Comparison of ENCODE assay signal across 14 cellular contexts in genomic region chr12:49784756-49785409, GRCh38. TPM values are rescaled to one million over a fixed set of nuclear protein-coding genes. Genes with fewer than 3 reads are reported as not detected.
DNase-seq lines count a peak whose midpoint lies in the region; ATAC-seq, FAIRE-seq and TF ChIP-seq lines count a peak whose summit lies in the region.
"Had no signal": no experiment of that assay in that cellular context is flagged by ENCODE, and none has a peak within 500 bp of the region (broad histone marks: within the 10 kb centered on the region; RNA-seq: fewer than 3 reads in every experiment).

No MANE protein-coding gene starts in this region.

- H3K9ac ChIP-seq in HCT116 (ENCODE audit: low read length): no peak overlapping the region

- POLR2A ChIA-PET in HCT116 (lab: Charles Lee): no interaction called here

- TF ChIP-seq CTCF in HCT116 (IDR thresholded peaks at IDR 0.05 in 2 of 3, conservative IDR thresholded peaks at IDR 0.05 in 1 of 3; ENCODE audit: borderline replicate concordance in 1 of 3, insufficient read depth in 1 of 3, low read depth in 2 of 3, low read length in 2 of 3) (no peak), astrocyte of the spinal cord (IDR thresholded peaks at IDR 0.05; ENCODE audit: low read depth, low read length) (no peak), ovary (IDR thresholded peaks at IDR 0.05) (no peak)

- H3K27me3 ChIP-seq in HCT116 (ENCODE audit: insufficient read depth, low read length): peaks cover 4% of the 10 kb centered on the region; the same call in 1 of the 2 replicates
- no peaks in the 10 kb centered on the region for H3K27me3 ChIP-seq in ovary
- H3K27me3 ChIP-seq: heart left ventricle, upper lobe of left lung had no signal

- intact Hi-C loops in HCT116 (cut with micrococcal nuclease): no loop called here
- intact Hi-C loops in ovary (cut with DNase I): no loop called here

- H3K36me3 ChIP-seq in HCT116 (ENCODE audit: control insufficient read depth in 1 of 2, insufficient read depth in 2 of 2, low read length in 2 of 2) (no peaks in the 10 kb centered on the region), ovary (no peaks in the 10 kb centered on the region)
- H3K36me3 ChIP-seq: upper lobe of left lung had no signal

- TF ChIP-seq POLR2A in HCT116 (IDR thresholded peaks at IDR 0.05; ENCODE audit: borderline replicate concordance, extremely low read depth, insufficient read depth, insufficient read length) (no peak), ovary (IDR thresholded peaks at IDR 0.05) (no peak)

- H3K79me2 ChIP-seq in HCT116 (ENCODE audit: insufficient read depth, low read length): no peaks in the 10 kb centered on the region

- H3K4me2 ChIP-seq in HCT116 (ENCODE audit: low read length): peak overlapping the region; percentile 17; the same call in 1 of the 2 replicates

- H3K4me1 ChIP-seq in HCT116 (ENCODE audit: control insufficient read depth in 1 of 2, insufficient read depth in 2 of 2, low read length in 2 of 2) (peaks cover 0 to 9% of the 10 kb centered on the region in 2 experiments; a peak in 2 of 4 replicates), ovary (ENCODE audit: insufficient read depth) (peaks cover 5% of the 10 kb centered on the region)

- RAD21 ChIA-PET in HCT116 (lab: Charles Lee; ENCODE audit: low non-redundant PET in 1 of 2, low total read pairs in 2 of 2, uncharacterized antibody in 2 of 2, unreplicated experiment in 2 of 2): interaction anchor here in 1 of 2 experiments (0.6 kb wide), 1 partner anchor 44 kb away, joined by 3 read pairs; the partner anchor contains the start of gene NCKAP5L

- H3K9me3 ChIP-seq in HCT116 (ENCODE audit: control insufficient read depth in 1 of 2, insufficient read depth in 1 of 2, low read depth in 1 of 2, low read length in 2 of 2) (no peaks in the 10 kb centered on the region), ovary (no peaks in the 10 kb centered on the region)
- H3K9me3 ChIP-seq: upper lobe of left lung had no signal

- DNase-seq in A172 (ENCODE audit: low spot score): peak; percentile 37
- no peak for DNase-seq in HCT116 (ENCODE audit: low read depth, low spot score)
- DNase-seq in astrocyte of the spinal cord (ENCODE audit: low read depth, low spot score): peak; percentile 43
- peak; percentile 59 for DNase-seq in iris pigment epithelial cell (ENCODE audit: low read depth)
- no peak for DNase-seq in ovary
- DNase-seq in urothelium cell line (ENCODE audit: low spot score): no peak
- DNase-seq: activated CD4-positive, alpha-beta T cell treated with anti-CD3 and anti-CD28 coated beads, Interleukin-2, amount 50 U/mL, for 48 hours; heart left ventricle; NCI-H2029; NCI-H524 treated with DMSO at 0.1 percent for 48 hours; upper lobe of left lung had no signal

- TF ChIP-seq EP300 in ovary (IDR thresholded peaks at IDR 0.05): no peak

- no peaks in the 10 kb centered on the region for H4K20me1 ChIP-seq in HCT116 (ENCODE audit: insufficient read depth)

- no TSS peak for BruUV-seq in HCT116 (replicated peaks; lab: Mats Ljungman, UMichigan)

- in situ Hi-C loops in astrocyte of the spinal cord (cut with HindIII; ENCODE audit: low sequenced_read_pairs): no loop called here

- FAIRE-seq in urothelium cell line (lab: Jason Lieb, UNC): no peak
- FAIRE-seq: GM19239 had no signal

- no peak overlapping the region for H3K27ac ChIP-seq in HCT116 (ENCODE audit: low read depth, low read length)
- H3K27ac ChIP-seq in ovary: no peak overlapping the region
- H3K27ac ChIP-seq: upper lobe of left lung had no signal

- CTCF ChIA-PET in HCT116 (lab: Charles Lee): interaction anchor here (0.7 kb wide), 1 partner anchor 526 kb away, joined by 4 read pairs; no protein-coding TSS in a partner anchor

- H3K4me3 ChIP-seq in HCT116 (replicated peaks in 1 of 2; ENCODE audit: low read depth in 1 of 2, low read length in 2 of 2) (no peak overlapping the region), astrocyte of the spinal cord (ENCODE audit: low read depth, low read length) (no peak overlapping the region), ovary (no peak overlapping the region)
- H3K4me3 ChIP-seq: heart left ventricle, upper lobe of left lung had no signal

- 0 out of 2 replicates have a peak, but pooled peaks have one; percentile 25 for ATAC-seq in HCT116
- no peak for ATAC-seq in GM18519 (IDR thresholded peaks at IDR 0.05; ENCODE audit: low FRiP score, unreplicated experiment)
- ATAC-seq in GM18517 (IDR thresholded peaks at IDR 0.05; ENCODE audit: unreplicated experiment): no peak

- 72 to 88% (median 79%) methylated on average over 4 of the region's 4 CpGs for WGBS in ovary, 3 donors

- H3K9me2 ChIP-seq in HCT116 (ENCODE audit: insufficient read depth): no peaks in the 10 kb centered on the region

- H2AFZ ChIP-seq in HCT116 (ENCODE audit: low read depth, low read length, poor library complexity, severe bottlenecking): no peak overlapping the region

- TF ChIP-seq RAD21 in HCT116 (IDR thresholded peaks at IDR 0.05; ENCODE audit: low read depth): no peak

TF ChIP-seq in HCT116, 20 proteins besides CTCF, POLR2A, EP300 and RAD21:
- TF ChIP-seq SP1 (IDR thresholded peaks at IDR 0.05; ENCODE audit: low read depth) (no peak), ZNF274 (IDR thresholded peaks at IDR 0.05; ENCODE audit: low read depth, low read length) (no peak), EZH2 (IDR thresholded peaks at IDR 0.05) (no peak), CBX3 (IDR thresholded peaks at IDR 0.05; ENCODE audit: low read depth) (no peak), POLR2AphosphoS5 (IDR thresholded peaks at IDR 0.05; ENCODE audit: low read depth, low read length) (no peak), SRF (IDR thresholded peaks at IDR 0.05; ENCODE audit: low read depth) (no peak), FOSL1 (IDR thresholded peaks at IDR 0.05; ENCODE audit: low read depth) (no peak), EGR1 (IDR thresholded peaks at IDR 0.05; ENCODE audit: low read depth) (no peak), YY1 (IDR thresholded peaks at IDR 0.05; ENCODE audit: extremely low read depth, insufficient replicate concordance, low read depth, low read length) (no peak), REST (IDR thresholded peaks at IDR 0.05; ENCODE audit: low read depth) (no peak)

RNA-seq across cellular contexts. Expression of gene NCKAP5L, which starts 43.3 kb away (rescaled TPM):
- 12.1 and 12.6 TPM in 2 replicates for total RNA-seq in A172 (2014; rRNA removed; shearing (Covaris generic))
- total RNA-seq in HCT116 (2021; ENCODE audit: unreplicated experiment) (12.1 TPM), ovary (10 to 100 TPM; 12.0 to 27.3 (median 22.8) TPM)
- 5.1 and 6.6 TPM in 2 replicates for polyA plus RNA-seq in HCT116 (2012)
- polyA plus RNA-seq in ovary: 10 to 100 TPM in 1 of 2 donors, 1 to 10 TPM in 1; 2.5 to 13.8 TPM

RNA-seq across cellular contexts. Expression of gene TMBIM6, which starts 43.5 kb away (rescaled TPM):
- total RNA-seq in A172 (2014; rRNA removed; shearing (Covaris generic)): 242 and 305 TPM in 2 replicates
- total RNA-seq in HCT116 (2021; ENCODE audit: unreplicated experiment) (510 TPM), ovary (100 to 1,000 TPM; 203 to 430 (median 335) TPM)
- 410 and 465 TPM in 2 replicates for polyA plus RNA-seq in HCT116 (2012)
- polyA plus RNA-seq in ovary: 100 to 1,000 TPM; 254 to 677 TPM

RNA-seq across cellular contexts. Expression of gene BCDIN3D, which starts 58.0 kb away (rescaled TPM):
- total RNA-seq in A172 (2014; rRNA removed; shearing (Covaris generic)): 1.5 and 2.1 TPM in 2 replicates
- total RNA-seq in HCT116 (2021; ENCODE audit: unreplicated experiment) (5.7 TPM), ovary (1 to 10 TPM; 2.8 to 5.9 (median 4.7) TPM)
- 2.0 and 3.4 TPM in 2 replicates for polyA plus RNA-seq in HCT116 (2012)
- polyA plus RNA-seq in ovary: 1 to 10 TPM; 3.5 to 4.3 TPM

Comparison
In these comparisons a context has a peak if more than half of its experiments do, and no peak if none do; other contexts are left out.
1. DNase-seq: peak in A172 (single experiment), astrocyte of the spinal cord (single experiment) and iris pigment epithelial cell (single experiment); none in HCT116 (single experiment), ovary (0 of 5) and urothelium cell line (single experiment).